In the genomic region with DNA sequence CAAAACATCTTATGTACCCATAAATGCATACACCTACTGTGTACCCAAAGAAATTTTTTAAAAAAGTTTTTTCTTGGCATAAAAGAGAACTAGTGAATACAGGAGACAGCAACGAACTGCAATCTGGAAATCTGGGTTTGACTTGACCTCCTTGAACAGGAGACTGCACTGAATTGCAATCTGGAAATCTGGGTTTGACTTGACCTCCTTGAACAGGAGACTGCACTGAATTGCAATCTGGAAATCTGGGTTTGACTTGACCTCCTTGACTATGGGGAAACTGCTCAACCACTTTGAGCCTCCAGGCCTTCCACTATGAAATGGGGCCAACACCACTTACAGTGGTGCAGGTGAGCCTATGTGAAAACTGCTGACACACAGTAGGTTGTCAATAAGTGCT, we compare ENCODE assay signal across 4 cellular contexts.
TF ChIP-seq lines count a peak whose summit lies in the region.

No MANE protein-coding gene starts in this region.

TF ChIP-seq in HEK293, 187 proteins besides CTCF, POLR2A, EP300 and RAD21:
- TF ChIP-seq ZBTB17 (tag by site-specific recombination; IDR thresholded peaks at IDR 0.05): peak; percentile 97

TF ChIP-seq in GM12878, 131 proteins besides CTCF, POLR2A, EP300 and RAD21:
- peak; percentile 86 for TF ChIP-seq MLLT1 (IDR thresholded peaks at IDR 0.05)

TF ChIP-seq in K562, 482 proteins besides CTCF, POLR2A, EP300 and RAD21:
- peak; percentile 88 for TF ChIP-seq ZBTB17 (CRISPR knock-in tag; IDR thresholded peaks at IDR 0.05)
- TF ChIP-seq MLLT1 (IDR thresholded peaks at IDR 0.05): peak in 1 of 2 experiments; percentile 92; a peak in 2 of 4 replicates

TF ChIP-seq in H1, 55 proteins besides CTCF, POLR2A, EP300 and RAD21:
- TF ChIP-seq SRF (IDR thresholded peaks at IDR 0.05; ENCODE audit: low read depth, low read length): peak; percentile 45; the same call in 1 of the 2 replicates
